In the genomic region with DNA sequence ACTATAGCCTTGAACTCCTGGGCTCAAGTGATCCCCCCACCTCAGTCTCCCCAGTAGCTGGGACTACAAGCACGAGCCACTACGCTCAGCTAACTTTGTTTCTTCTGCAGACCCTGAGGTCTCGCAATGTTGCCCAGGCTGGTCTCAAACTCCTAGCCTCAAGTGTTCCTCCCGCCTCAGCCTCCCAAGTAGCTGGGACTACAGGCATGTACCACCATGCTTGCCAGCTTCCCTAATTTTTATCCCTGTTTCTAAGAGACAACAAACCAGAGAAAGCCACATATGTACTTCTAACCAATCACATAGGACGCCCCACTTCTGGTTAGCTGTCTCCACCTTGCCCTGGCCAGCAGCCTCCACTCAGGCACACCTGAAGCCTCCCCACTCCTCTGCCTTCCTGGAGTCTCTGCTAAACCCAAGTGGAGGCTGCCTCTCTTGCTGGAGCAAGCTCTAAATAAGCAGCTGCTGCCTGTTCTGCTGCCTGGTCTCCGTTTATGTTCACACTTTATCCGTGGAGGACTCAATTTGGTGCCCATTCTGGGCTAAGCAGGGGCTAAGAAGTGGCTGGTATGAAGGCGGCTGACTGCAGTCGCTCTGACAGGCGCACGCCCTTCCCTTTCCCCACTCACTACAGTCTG, we compare ENCODE assay signal across 12 cellular contexts. TPM values are rescaled to one million over a fixed set of nuclear protein-coding genes. Genes with fewer than 3 reads are reported as not detected.
DNase-seq lines count a peak whose midpoint lies in the region; ATAC-seq and TF ChIP-seq lines count a peak whose summit lies in the region.
"Had no signal": no experiment of that assay in that cellular context is flagged by ENCODE, and none has a peak within 500 bp of the region (broad histone marks: within the 10 kb centered on the region; RNA-seq: fewer than 3 reads in every experiment).

No MANE protein-coding gene starts in this region.

- H3K4me2 ChIP-seq in mammary epithelial cell (ENCODE audit: insufficient read depth, low read depth, low read length): no peak overlapping the region
- H3K4me2 ChIP-seq: KMS-11 had no signal

- no peaks in the 10 kb centered on the region for H3K4me1 ChIP-seq in mammary epithelial cell (ENCODE audit: insufficient read depth, low read length)
- peaks cover 51 to 71% (median 61%) of the 10 kb centered on the region in 4 donors for H3K4me1 ChIP-seq in upper lobe of left lung
- H3K4me1 ChIP-seq in effector memory CD4-positive, alpha-beta T cell (ENCODE audit: control insufficient read depth, insufficient read depth, low read length, poor library complexity, severe bottlenecking): peaks cover 12% of the 10 kb centered on the region

- H3K27ac Mint-ChIP-seq in MCF 10A (ENCODE audit: low read depth, unreplicated experiment): peak overlapping the region; percentile 42
- H3K27ac Mint-ChIP-seq in natural killer cell: peak overlapping the region; percentile 85 to 90
- H3K27ac Mint-ChIP-seq: CD8-positive, alpha-beta T cell had no signal

- POLR2A ChIA-PET in MCF 10A (lab: Yijun Ruan, JAX): no interaction called here

- TF ChIP-seq CTCF in MCF 10A (IDR thresholded peaks at IDR 0.05; ENCODE audit: unreplicated experiment) (no peak), mammary epithelial cell (conservative IDR thresholded peaks at IDR 0.05 in 1 of 2, IDR thresholded peaks at IDR 0.05 in 1 of 2; ENCODE audit: extremely low read depth in 1 of 2, insufficient read depth in 1 of 2, low read depth in 1 of 2, low read length in 2 of 2) (no peak), natural killer cell (IDR thresholded peaks at IDR 0.05) (no peak), upper lobe of left lung (IDR thresholded peaks at IDR 0.05) (no peak)

- no TSS peak for BruUV-seq in MCF 10A (replicated peaks; lab: Mats Ljungman, UMichigan)
- no TSS peak for BruUV-seq in mammary epithelial cell (replicated peaks; lab: Mats Ljungman, UMichigan)

- WGBS in mammary epithelial cell (ENCODE audit: low coverage, missing lambda C conversion rate): 93% methylated on average over 7 of the region's 11 CpGs
- WGBS in upper lobe of left lung, 2 donors: 90% methylated on average over 11 of the region's 11 CpGs

- ATAC-seq in natural killer cell (no peak), upper lobe of left lung (ENCODE audit: low FRiP score in 2 of 2) (no peak)

- H3K4me1 Mint-ChIP-seq in MCF 10A (ENCODE audit: insufficient read depth, unreplicated experiment) (peaks cover 10% of the 10 kb centered on the region), natural killer cell (peaks cover 43 to 47% of the 10 kb centered on the region in 2 donors)

- in situ Hi-C loops in mammary epithelial cell (cut with MboI; ENCODE audit: low sequenced_read_pairs in 2 of 2): loop anchor here in 1 of 2 donors (25.0 kb wide), 1 partner anchor 218 kb away; no protein-coding TSS in a partner anchor
- in situ Hi-C loops in KBM-7 (cut with MboI; ENCODE audit: low pct_unique_long_range_greater_than_20kb, low sequenced_read_pairs): no loop called here

- H3K4me3 ChIP-seq in mammary epithelial cell (replicated peaks in 1 of 3; ENCODE audit: insufficient read depth in 1 of 3, low read depth in 2 of 3, low read length in 3 of 3) (no peak overlapping the region), upper lobe of left lung (peak overlapping the region in 1 of 4 donors; percentile 37)
- H3K4me3 ChIP-seq in effector memory CD4-positive, alpha-beta T cell (ENCODE audit: insufficient read depth, low read depth, low read length, poor library complexity, severe bottlenecking): no peak overlapping the region

- no peak for TF ChIP-seq POLR2A in upper lobe of left lung (IDR thresholded peaks at IDR 0.05)

- no peaks in the 10 kb centered on the region for H3K36me3 ChIP-seq in mammary epithelial cell (ENCODE audit: insufficient read depth, low read length)
- no peaks in the 10 kb centered on the region for H3K36me3 ChIP-seq in upper lobe of left lung
- no peaks in the 10 kb centered on the region for H3K36me3 ChIP-seq in effector memory CD4-positive, alpha-beta T cell (ENCODE audit: control insufficient read depth, insufficient read depth, low read length)

- H3K9ac ChIP-seq in mammary epithelial cell (ENCODE audit: insufficient read depth, low read length): no peak overlapping the region
- H3K9ac ChIP-seq: KMS-11 had no signal

- no peak overlapping the region for H3K4me3 Mint-ChIP-seq in MCF 10A (ENCODE audit: unreplicated experiment)
- H3K4me3 Mint-ChIP-seq in natural killer cell: peak overlapping the region; percentile 87

- H4K20me1 ChIP-seq in mammary epithelial cell (ENCODE audit: insufficient read depth, low read length): no peaks in the 10 kb centered on the region

- no peak for DNase-seq in MCF 10A (ENCODE audit: unreplicated experiment)
- no peak for DNase-seq in mammary epithelial cell
- no peak for DNase-seq in caudate nucleus (lab: John Stamatoyannopoulos, UW)
- DNase-seq in natural killer cell: no peak
- DNase-seq in upper lobe of left lung: peak in 1 of 2 donors; percentile 16
- no peak for DNase-seq in superior temporal gyrus (ENCODE audit: extremely low spot score)
- no peak for DNase-seq in KBM-7
- no peak for DNase-seq in effector memory CD4-positive, alpha-beta T cell

- H3K27me3 Mint-ChIP-seq in MCF 10A (ENCODE audit: insufficient read depth, unreplicated experiment) (no peaks in the 10 kb centered on the region), natural killer cell (ENCODE audit: low read depth in 2 of 2) (no peaks in the 10 kb centered on the region)

- H3K36me3 Mint-ChIP-seq in MCF 10A (ENCODE audit: insufficient read depth, unreplicated experiment): peaks cover 28% of the 10 kb centered on the region
- H3K36me3 Mint-ChIP-seq in natural killer cell: no peaks in the 10 kb centered on the region

- peaks cover 5% of the 10 kb centered on the region for H3K79me2 ChIP-seq in mammary epithelial cell (ENCODE audit: insufficient read depth, low read length)

- no peak for TF ChIP-seq EP300 in upper lobe of left lung (IDR thresholded peaks at IDR 0.05)

- CTCF ChIA-PET in MCF 10A (lab: Yijun Ruan, JAX): interaction anchor here (1.3 to 4.9 kb wide), 3 partner anchors 9 to 124 kb away, joined by 3 to 50 read pairs (median 8); no protein-coding TSS in a partner anchor
- CTCF ChIA-PET in mammary epithelial cell (lab: Charles Lee; ENCODE audit: low non-redundant PET): no interaction called here

- no peaks in the 10 kb centered on the region for H3K9me3 Mint-ChIP-seq in MCF 10A (ENCODE audit: unreplicated experiment)
- no peaks in the 10 kb centered on the region for H3K9me3 Mint-ChIP-seq in natural killer cell
- H3K9me3 Mint-ChIP-seq: CD8-positive, alpha-beta T cell had no signal

- no peaks in the 10 kb centered on the region for H3K27me3 ChIP-seq in mammary epithelial cell (ENCODE audit: insufficient read depth, low read length)
- no peaks in the 10 kb centered on the region for H3K27me3 ChIP-seq in upper lobe of left lung
- H3K27me3 ChIP-seq in effector memory CD4-positive, alpha-beta T cell (replicated peaks; ENCODE audit: control insufficient read depth, insufficient read depth, low read length, poor library complexity, severe bottlenecking): no peaks in the 10 kb centered on the region
- H3K27me3 ChIP-seq: neutrophil had no signal

- no peak overlapping the region for H3K27ac ChIP-seq in mammary epithelial cell (ENCODE audit: insufficient read depth, low read depth, low read length)
- H3K27ac ChIP-seq in caudate nucleus (ENCODE audit: low read depth, low read length): peak overlapping the region; percentile 84
- H3K27ac ChIP-seq in upper lobe of left lung: peak overlapping the region; percentile 71 to 89 (median 82)
- no peak overlapping the region for H3K27ac ChIP-seq in effector memory CD4-positive, alpha-beta T cell (ENCODE audit: insufficient read depth, low read length, poor library complexity, severe bottlenecking)
- H3K27ac ChIP-seq: epithelial cell of prostate, KMS-11 had no signal

- H2AFZ ChIP-seq in mammary epithelial cell (ENCODE audit: low read depth, low read length): no peak overlapping the region

- H3K9me3 ChIP-seq in mammary epithelial cell (replicated peaks; ENCODE audit: insufficient read depth, low read length) (no peaks in the 10 kb centered on the region), upper lobe of left lung (no peaks in the 10 kb centered on the region)
- H3K9me3 ChIP-seq in effector memory CD4-positive, alpha-beta T cell (ENCODE audit: control insufficient read depth, low read length): no peaks in the 10 kb centered on the region
- H3K9me3 ChIP-seq: neutrophil had no signal

- dilution Hi-C loops in mammary epithelial cell (cut with HindIII; ENCODE audit: low sequenced_read_pairs): no loop called here

- intact Hi-C loops in MCF 10A (cut with micrococcal nuclease): no loop called here
- intact Hi-C loops in mammary epithelial cell (cut with micrococcal nuclease): no loop called here
- intact Hi-C loops in natural killer cell (cut with micrococcal nuclease): no loop called here

RNA-seq across cellular contexts. Expression of gene NSMCE1, which starts 24.7 kb away (rescaled TPM):
- total RNA-seq in MCF 10A (2022) (106 and 119 TPM in 2 replicates), mammary epithelial cell (10 to 100 TPM; 71.6 to 81.2 TPM), natural killer cell (10 to 100 TPM; 29.4 to 42.7 (median 37.7) TPM), upper lobe of left lung (10 to 100 TPM; 14.7 to 50.6 (median 31.0) TPM)
- polyA plus RNA-seq in mammary epithelial cell: 54.1 TPM
- polyA minus RNA-seq in mammary epithelial cell: 71.1 TPM

RNA-seq across cellular contexts. Expression of gene KDM8, which starts 40.5 kb away (rescaled TPM):
- total RNA-seq in MCF 10A (2022): 3.7 and 4.1 TPM in 2 replicates
- total RNA-seq in mammary epithelial cell: 1 to 10 TPM; 2.8 to 4.0 TPM
- polyA plus RNA-seq in mammary epithelial cell: 2.3 TPM
- 1.6 TPM for polyA minus RNA-seq in mammary epithelial cell
- total RNA-seq in natural killer cell: 10 to 100 TPM; 11.4 to 17.9 (median 17.8) TPM
- 10 to 100 TPM in 1 of 6 donors, 1 to 10 TPM in 5; 5.1 to 50.3 (median 6.2) TPM for total RNA-seq in upper lobe of left lung

Comparison
In these comparisons a context has a peak if more than half of its experiments do, and no peak if none do; other contexts are left out.
1. H3K27ac ChIP-seq: peak in caudate nucleus (single experiment) and upper lobe of left lung (4 of 4); none in mammary epithelial cell (single experiment) and effector memory CD4-positive, alpha-beta T cell (single experiment).